21 cellular contexts compared by ENCODE assay signal in the genomic region with DNA sequence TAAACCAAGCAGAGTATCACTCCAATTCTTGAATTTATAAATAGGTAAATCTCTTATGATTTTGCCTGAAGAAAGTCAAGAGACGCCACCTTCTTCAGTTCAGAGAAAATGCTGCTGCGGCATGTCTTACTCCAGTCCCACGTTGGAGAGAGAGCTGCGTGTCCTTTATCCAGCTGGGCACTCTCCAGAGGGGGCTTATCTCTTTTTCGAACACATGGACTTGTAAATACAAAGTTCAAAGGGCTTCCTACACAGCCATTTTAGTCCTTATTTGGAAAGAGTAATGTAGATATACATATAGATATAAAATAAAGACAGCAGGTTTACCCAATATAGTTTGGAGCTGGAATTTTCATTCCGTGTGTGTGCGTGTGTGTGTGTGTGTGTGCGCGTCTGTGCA.
"Had no signal": no experiment of that assay in that cellular context is flagged by ENCODE, and none has a peak within 500 bp of the region (broad histone marks: within the 10 kb centered on the region; RNA-seq: fewer than 3 reads in every experiment).

No MANE protein-coding gene starts in this region.

- H3K27ac Mint-ChIP-seq: activated naive CD4-positive, alpha-beta T cell treated with anti-CD3 and anti-CD28 coated beads, Interleukin-2, amount 10 ng/mL, durations not matched to agents 7 days and 5 days; activated T-cell treated with anti-CD3 and anti-CD28 coated beads, Interleukin-2, amount 50 U/mL, for 72 hours; neural progenitor cell; stimulated activated effector memory CD8-positive, alpha-beta T cell treated with anti-CD3 and anti-CD28 coated beads, Interleukin-12 subunit alpha, Interleukin-12 subunit beta, amount 100 ng/mL, for 72 hours; T-helper 17 cell had no signal

- H3K4me1 ChIP-seq: transverse colon had no signal

- H3K9ac ChIP-seq: neural progenitor cell had no signal

- H3K4me1 Mint-ChIP-seq: activated naive CD4-positive, alpha-beta T cell treated with anti-CD3 and anti-CD28 coated beads, Interleukin-2, amount 10 ng/mL, durations not matched to agents 7 days and 5 days; stimulated activated effector memory CD8-positive, alpha-beta T cell treated with anti-CD3 and anti-CD28 coated beads, Interleukin-12 subunit alpha, Interleukin-12 subunit beta, amount 100 ng/mL, for 72 hours; T-helper 17 cell had no signal

- H3K27me3 Mint-ChIP-seq: activated naive CD4-positive, alpha-beta T cell treated with anti-CD3 and anti-CD28 coated beads, Interleukin-2, amount 10 ng/mL, durations not matched to agents 7 days and 5 days; T-helper 17 cell had no signal

- H3K27ac ChIP-seq: neural progenitor cell, stomach, transverse colon had no signal

- H3K4me3 ChIP-seq: mucosa of descending colon, neural progenitor cell, stomach, transverse colon had no signal

- H3K36me3 ChIP-seq: neural progenitor cell, stomach, transverse colon had no signal

- H3K9me3 ChIP-seq: mucosa of descending colon, stomach, transverse colon had no signal

- H3K4me3 Mint-ChIP-seq: activated naive CD4-positive, alpha-beta T cell treated with anti-CD3 and anti-CD28 coated beads, Interleukin-2, amount 10 ng/mL, durations not matched to agents 7 days and 5 days; activated T-cell treated with anti-CD3 and anti-CD28 coated beads, Interleukin-2, amount 50 U/mL, for 72 hours; neural progenitor cell; stimulated activated effector memory CD8-positive, alpha-beta T cell treated with anti-CD3 and anti-CD28 coated beads, Interleukin-12 subunit alpha, Interleukin-12 subunit beta, amount 100 ng/mL, for 72 hours; T-helper 17 cell had no signal

- DNase-seq: activated CD4-positive, alpha-beta T cell treated with anti-CD3 and anti-CD28 coated beads for 4 hours; activated CD4-positive, alpha-beta T cell treated with anti-CD3 and anti-CD28 coated beads, Interleukin-2, amount 50 U/mL, for 48 hours; activated CD4-positive, CD25-positive, alpha-beta regulatory T cell; activated effector memory CD4-positive, alpha-beta T cell treated with anti-CD3 and anti-CD28 coated beads, Interleukin-2, amount 50 U/mL, for 16 hours; activated naive CD4-positive, alpha-beta T cell treated with anti-CD3 and anti-CD28 coated beads, Interleukin-2, amount 10 ng/mL, durations not matched to agents 7 days and 5 days; activated T-cell treated with anti-CD3 and anti-CD28 coated beads, Interleukin-2, amount 50 U/mL, for 72 hours; amygdala; erythroblast; foreskin melanocyte; hypothalamus; mucosa of descending colon; posterior cingulate gyrus; stimulated activated CD4-positive, alpha-beta T cell treated with anti-CD3 and anti-CD28 coated beads, Interleukin-2, amount 100 ng/mL, for 24 hours; stomach; SW 1271; T-helper 17 cell; transverse colon had no signal

- H3K36me3 Mint-ChIP-seq: activated naive CD4-positive, alpha-beta T cell treated with anti-CD3 and anti-CD28 coated beads, Interleukin-2, amount 10 ng/mL, durations not matched to agents 7 days and 5 days; neural progenitor cell; stimulated activated effector memory CD8-positive, alpha-beta T cell treated with anti-CD3 and anti-CD28 coated beads, Interleukin-12 subunit alpha, Interleukin-12 subunit beta, amount 100 ng/mL, for 72 hours had no signal

- H2AFZ ChIP-seq: neural progenitor cell had no signal

- H3K27me3 ChIP-seq: neural progenitor cell, stomach, transverse colon had no signal

- H3K9me3 Mint-ChIP-seq: activated naive CD4-positive, alpha-beta T cell treated with anti-CD3 and anti-CD28 coated beads, Interleukin-2, amount 10 ng/mL, durations not matched to agents 7 days and 5 days; activated T-cell treated with anti-CD3 and anti-CD28 coated beads, Interleukin-2, amount 50 U/mL, for 72 hours; neural progenitor cell; stimulated activated effector memory CD8-positive, alpha-beta T cell treated with anti-CD3 and anti-CD28 coated beads, Interleukin-12 subunit alpha, Interleukin-12 subunit beta, amount 100 ng/mL, for 72 hours had no signal

- ATAC-seq: activated T-cell treated with anti-CD3 and anti-CD28 coated beads, Interleukin-2, amount 50 U/mL, for 72 hours; mucosa of descending colon; stimulated activated effector memory CD8-positive, alpha-beta T cell treated with anti-CD3 and anti-CD28 coated beads, Interleukin-12 subunit alpha, Interleukin-12 subunit beta, amount 100 ng/mL, for 72 hours; T-helper 17 cell had no signal

- FAIRE-seq: endometrium, urothelium cell line had no signal
